Comparison of ENCODE assay signal across 22 cellular contexts in the genomic region with DNA sequence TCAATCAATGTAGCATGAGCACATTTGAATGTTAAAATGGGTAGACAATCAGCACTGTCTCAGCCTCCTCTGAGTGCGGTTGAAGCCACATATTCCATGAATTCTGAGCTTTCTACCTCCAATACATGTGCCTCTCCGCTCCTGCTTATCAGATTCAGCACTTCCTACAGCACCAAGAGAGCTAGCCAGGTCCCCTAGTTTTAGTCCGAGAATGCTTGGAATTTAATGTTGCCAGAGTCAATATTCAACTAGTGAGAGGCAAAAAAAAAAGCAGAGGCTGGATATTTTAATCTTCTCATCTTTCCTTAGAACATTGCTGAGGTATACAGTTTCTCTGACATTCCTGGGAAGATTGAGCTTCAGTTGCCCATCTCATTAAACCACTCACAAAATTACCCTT.
"Had no signal": no experiment of that assay in that cellular context is flagged by ENCODE, and none has a peak within 500 bp of the region (broad histone marks: within the 10 kb centered on the region; RNA-seq: fewer than 3 reads in every experiment).

No MANE protein-coding gene starts in this region.

- H3K27me3 Mint-ChIP-seq: naive thymus-derived CD8-positive, alpha-beta T cell; stimulated activated naive B cell treated with anti-CD40 and anti-IgM and Interleukin-4, amounts not matched to agents 10 μg/mL and 1 μg/mL and 100 μg/mL, for 72 hours; stimulated activated naive CD8-positive, alpha-beta T cell treated with anti-CD3 and anti-CD28 coated beads, Interleukin-15, amount 100 ng/mL, for 72 hours had no signal

- H3K36me3 ChIP-seq: colonic mucosa, esophagus squamous epithelium, gastroesophageal sphincter, right atrium auricular region, sigmoid colon, tibial nerve had no signal

- H3K4me3 ChIP-seq: colonic mucosa, esophagus squamous epithelium, gastroesophageal sphincter, lung, mucosa of descending colon, right atrium auricular region, sigmoid colon, skin epidermis, testis, tibial nerve had no signal

- H3K27me3 ChIP-seq: colonic mucosa, esophagus squamous epithelium, gastroesophageal sphincter, right atrium auricular region, sigmoid colon, testis, tibial nerve had no signal

- H3K9me3 ChIP-seq: colonic mucosa, esophagus squamous epithelium, gastroesophageal sphincter, mucosa of descending colon, right atrium auricular region, sigmoid colon, testis, tibial nerve had no signal

- H3K4me3 Mint-ChIP-seq: immature natural killer cell; naive thymus-derived CD8-positive, alpha-beta T cell; neural crest cell; stimulated activated naive B cell treated with anti-CD40 and anti-IgM and Interleukin-4, amounts not matched to agents 10 μg/mL and 1 μg/mL and 100 μg/mL, for 72 hours; stimulated activated naive CD8-positive, alpha-beta T cell treated with anti-CD3 and anti-CD28 coated beads, Interleukin-15, amount 100 ng/mL, for 72 hours had no signal

- ATAC-seq: gastroesophageal sphincter; left cardiac atrium; left ventricle myocardium superior; mucosa of descending colon; naive thymus-derived CD8-positive, alpha-beta T cell; stimulated activated naive B cell treated with anti-CD40 and anti-IgM and Interleukin-4, amounts not matched to agents 10 μg/mL and 1 μg/mL and 100 μg/mL, for 72 hours; stimulated activated naive CD8-positive, alpha-beta T cell treated with anti-CD3 and anti-CD28 coated beads, Interleukin-15, amount 100 ng/mL, for 72 hours had no signal

- H3K4me1 ChIP-seq: colonic mucosa, esophagus squamous epithelium, gastroesophageal sphincter, right atrium auricular region, sigmoid colon, testis, tibial nerve had no signal

- DNase-seq: colonic mucosa; dermis blood vessel endothelial cell; esophagus squamous epithelium; foreskin fibroblast; immature natural killer cell; left cardiac atrium; left ventricle myocardium superior; mucosa of descending colon; naive thymus-derived CD8-positive, alpha-beta T cell; posterior cingulate gyrus; sigmoid colon; stimulated activated CD4-positive, alpha-beta T cell treated with anti-CD3 and anti-CD28 coated beads, Interleukin-2, amount 100 ng/mL, for 24 hours; stimulated activated CD4-positive, alpha-beta T cell treated with anti-CD3 and anti-CD28 coated beads, Interleukin-4, amount 100 ng/mL, for 4 hours; stimulated activated naive B cell treated with anti-CD40 and anti-IgM and Interleukin-4, amounts not matched to agents 10 μg/mL and 1 μg/mL and 100 μg/mL, for 72 hours; stimulated activated naive CD8-positive, alpha-beta T cell treated with anti-CD3 and anti-CD28 coated beads, Interleukin-15, amount 100 ng/mL, for 72 hours; testis had no signal

- H3K27ac Mint-ChIP-seq: immature natural killer cell; naive thymus-derived CD8-positive, alpha-beta T cell; stimulated activated naive B cell treated with anti-CD40 and anti-IgM and Interleukin-4, amounts not matched to agents 10 μg/mL and 1 μg/mL and 100 μg/mL, for 72 hours; stimulated activated naive CD8-positive, alpha-beta T cell treated with anti-CD3 and anti-CD28 coated beads, Interleukin-15, amount 100 ng/mL, for 72 hours had no signal

- H3K27ac ChIP-seq: colonic mucosa, esophagus squamous epithelium, gastroesophageal sphincter, right atrium auricular region, sigmoid colon, skin epidermis, testis, tibial nerve had no signal

- H3K9me3 Mint-ChIP-seq: neural crest cell had no signal

- H3K4me1 Mint-ChIP-seq: immature natural killer cell; naive thymus-derived CD8-positive, alpha-beta T cell; neural crest cell; stimulated activated naive B cell treated with anti-CD40 and anti-IgM and Interleukin-4, amounts not matched to agents 10 μg/mL and 1 μg/mL and 100 μg/mL, for 72 hours; stimulated activated naive CD8-positive, alpha-beta T cell treated with anti-CD3 and anti-CD28 coated beads, Interleukin-15, amount 100 ng/mL, for 72 hours had no signal

- H3K36me3 Mint-ChIP-seq: immature natural killer cell; naive thymus-derived CD8-positive, alpha-beta T cell; stimulated activated naive B cell treated with anti-CD40 and anti-IgM and Interleukin-4, amounts not matched to agents 10 μg/mL and 1 μg/mL and 100 μg/mL, for 72 hours had no signal
